In the genomic region with DNA sequence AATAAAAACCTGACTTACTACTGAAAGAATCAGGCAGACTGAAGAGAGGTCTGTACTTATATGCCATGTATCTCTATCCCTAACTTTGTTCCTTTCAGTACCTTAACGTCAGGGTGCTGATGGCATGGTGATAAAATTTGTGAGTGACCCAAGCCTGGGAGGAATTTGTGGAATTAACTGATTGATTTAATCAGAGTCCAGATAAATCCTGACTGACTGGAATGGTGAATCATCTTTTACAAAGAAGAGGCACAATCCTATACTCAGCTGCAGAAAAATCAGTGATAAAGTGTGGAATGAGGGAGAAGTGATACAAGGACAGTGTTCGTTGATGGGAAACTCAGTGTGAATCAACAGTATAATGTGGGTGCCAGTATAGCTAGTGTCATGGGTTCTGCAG, we compare ENCODE assay signal across 1 cellular context.
A peak's percentile ranks its signal among the peaks of the same experiment; 100 is the strongest.
TF ChIP-seq lines count a peak whose summit lies in the region.

No MANE protein-coding gene starts in this region.

TF ChIP-seq in K562, 482 proteins besides CTCF, POLR2A, EP300 and RAD21:
- TF ChIP-seq ZNF609 (CRISPR knock-in tag; IDR thresholded peaks at IDR 0.05; ENCODE audit: borderline replicate concordance) = no peak
- peak; percentile 50 to 59; a peak in 3 of 4 replicates for TF ChIP-seq KDM1A (IDR thresholded peaks at IDR 0.05)
- TF ChIP-seq HIVEP1 (CRISPR knock-in tag; IDR thresholded peaks at IDR 0.05) = no peak
- no peak for TF ChIP-seq HNRNPL (IDR thresholded peaks at IDR 0.05; ENCODE audit: low read depth, low read length)
- TF ChIP-seq ELF1 (tag; IDR thresholded peaks at IDR 0.05) = no peak
- no peak for TF ChIP-seq BACH1 (tag; IDR thresholded peaks at IDR 0.05)
